In the genomic region with DNA sequence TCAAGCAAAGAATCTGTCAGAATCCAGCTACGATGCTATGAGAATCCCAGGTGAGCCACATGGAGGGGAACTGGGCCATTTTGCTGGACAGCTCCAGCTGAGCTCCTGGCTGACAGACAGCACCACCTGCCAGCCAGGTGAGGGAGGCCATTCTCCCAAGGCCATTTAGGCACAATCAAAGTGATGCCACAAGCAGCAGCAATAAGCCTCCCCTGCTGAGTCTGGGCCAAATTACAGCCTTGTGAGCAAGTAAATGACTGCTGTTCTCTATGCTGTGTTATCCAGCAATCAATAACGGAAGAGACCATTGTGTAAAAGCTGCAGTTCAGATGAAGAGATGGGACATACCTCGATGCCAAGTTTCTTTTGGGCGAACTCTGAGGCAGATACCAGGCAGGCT, we compare ENCODE assay signal across 12 cellular contexts. TPM values are rescaled to one million over a fixed set of nuclear protein-coding genes. Genes with fewer than 3 reads are reported as not detected.
DNase-seq lines count a peak whose midpoint lies in the region; ATAC-seq and TF ChIP-seq lines count a peak whose summit lies in the region.
"Had no signal": no experiment of that assay in that cellular context is flagged by ENCODE, and none has a peak within 500 bp of the region (broad histone marks: within the 10 kb centered on the region; RNA-seq: fewer than 3 reads in every experiment).

No MANE protein-coding gene starts in this region.

- H3K27me3 ChIP-seq in neural cell (ENCODE audit: insufficient read depth, low read depth, low read length) (no peaks in the 10 kb centered on the region), stomach (peaks cover 0 to 18% (median 4%) of the 10 kb centered on the region in 3 donors)

- TF ChIP-seq CTCF in brain (conservative IDR thresholded peaks at IDR 0.05): no peak
- TF ChIP-seq CTCF in neural cell (IDR thresholded peaks at IDR 0.05; ENCODE audit: poor library complexity, severe bottlenecking): no peak
- no peak for TF ChIP-seq CTCF in foreskin fibroblast (IDR thresholded peaks at IDR 0.05; ENCODE audit: low read depth, low read length)
- TF ChIP-seq CTCF in stomach (IDR thresholded peaks at IDR 0.05): no peak

- peak; percentile 35 for DNase-seq in NCI-H2196 (lab: John Stamatoyannopoulos, UW; ENCODE audit: unreplicated experiment)
- no peak for DNase-seq in T1000 (lab: John Stamatoyannopoulos, UW)
- no peak for DNase-seq in foreskin fibroblast
- DNase-seq in stomach: no peak
- DNase-seq: effector CD8-positive, alpha-beta T cell; head of caudate nucleus; MM.1S had no signal

- intact Hi-C loops in stomach (cut with DNase I; ENCODE audit: low total_unique reads): no loop called here

- WGBS in stomach, 5 donors: 56 to 73% (median 66%) methylated on average over 4 of the region's 4 CpGs

- no peaks in the 10 kb centered on the region for H3K79me2 ChIP-seq in neural cell (replicated peaks; ENCODE audit: insufficient read depth, low read length)

- H3K4me3 ChIP-seq in neural cell (ENCODE audit: low read length) (no peak overlapping the region), foreskin fibroblast (ENCODE audit: low read depth in 1 of 2, low read length in 2 of 2) (no peak overlapping the region), stomach (no peak overlapping the region)

- H3K9me2 ChIP-seq in neural cell (ENCODE audit: insufficient read depth, low read length): no peaks in the 10 kb centered on the region

- H4K20me1 ChIP-seq in neural cell (ENCODE audit: insufficient read depth): no peaks in the 10 kb centered on the region

- peaks cover 0 to 3% (median 0%) of the 10 kb centered on the region in 5 experiments for H3K9me3 Mint-ChIP-seq in brain

- no peak for ATAC-seq in GM21447 (IDR thresholded peaks at IDR 0.05; ENCODE audit: unreplicated experiment)

- no peaks in the 10 kb centered on the region for H3K4me1 ChIP-seq in stomach

- no peak overlapping the region for H3K4me3 Mint-ChIP-seq in brain

- TF ChIP-seq RAD21 in Ishikawa (IDR thresholded peaks at IDR 0.05; ENCODE audit: low read depth) (peak; percentile 52), neural cell (conservative IDR thresholded peaks at IDR 0.05) (no peak)

- no peak overlapping the region for H3K9ac ChIP-seq in neural cell (ENCODE audit: low read length)

- no peak overlapping the region for H3K27ac ChIP-seq in neural cell (ENCODE audit: low read length)
- H3K27ac ChIP-seq in stomach: no peak overlapping the region

- H3K4me1 Mint-ChIP-seq in brain: peaks cover 22% of the 10 kb centered on the region

- H3K27ac Mint-ChIP-seq in brain: peak overlapping the region in 4 of 5 experiments; percentile 10 to 84 (median 67)

- no peaks in the 10 kb centered on the region for H3K36me3 Mint-ChIP-seq in brain

- H3K36me3 ChIP-seq in neural cell (ENCODE audit: insufficient read depth, low read length): no peaks in the 10 kb centered on the region
- H3K36me3 ChIP-seq in stomach: no peaks in the 10 kb centered on the region

- TF ChIP-seq EP300 in Ishikawa (IDR thresholded peaks at IDR 0.05; ENCODE audit: borderline replicate concordance) (no peak), neural cell (conservative IDR thresholded peaks at IDR 0.05; ENCODE audit: poor library complexity, severe bottlenecking) (no peak), stomach (IDR thresholded peaks at IDR 0.05) (no peak)

- peaks cover 2% of the 10 kb centered on the region for H3K27me3 Mint-ChIP-seq in brain

- no peaks in the 10 kb centered on the region for H3F3A ChIP-seq in neural cell (ENCODE audit: insufficient read depth, low read length, poor library complexity, severe bottlenecking)

- H3K9me3 ChIP-seq in neural cell (ENCODE audit: low read length) (no peaks in the 10 kb centered on the region), stomach (no peaks in the 10 kb centered on the region)

- H2AFZ ChIP-seq in neural cell (ENCODE audit: low read depth, low read length): no peak overlapping the region

- no peak overlapping the region for H3K4me2 ChIP-seq in neural cell (ENCODE audit: low read length)

- no peak for TF ChIP-seq POLR2A in stomach (IDR thresholded peaks at IDR 0.05)

TF ChIP-seq in Ishikawa, 13 proteins besides CTCF, POLR2A, EP300 and RAD21 (continues in another document):
- TF ChIP-seq TAF1 (IDR thresholded peaks at IDR 0.05; ENCODE audit: low read depth): no peak
- TF ChIP-seq, protein P1, sequence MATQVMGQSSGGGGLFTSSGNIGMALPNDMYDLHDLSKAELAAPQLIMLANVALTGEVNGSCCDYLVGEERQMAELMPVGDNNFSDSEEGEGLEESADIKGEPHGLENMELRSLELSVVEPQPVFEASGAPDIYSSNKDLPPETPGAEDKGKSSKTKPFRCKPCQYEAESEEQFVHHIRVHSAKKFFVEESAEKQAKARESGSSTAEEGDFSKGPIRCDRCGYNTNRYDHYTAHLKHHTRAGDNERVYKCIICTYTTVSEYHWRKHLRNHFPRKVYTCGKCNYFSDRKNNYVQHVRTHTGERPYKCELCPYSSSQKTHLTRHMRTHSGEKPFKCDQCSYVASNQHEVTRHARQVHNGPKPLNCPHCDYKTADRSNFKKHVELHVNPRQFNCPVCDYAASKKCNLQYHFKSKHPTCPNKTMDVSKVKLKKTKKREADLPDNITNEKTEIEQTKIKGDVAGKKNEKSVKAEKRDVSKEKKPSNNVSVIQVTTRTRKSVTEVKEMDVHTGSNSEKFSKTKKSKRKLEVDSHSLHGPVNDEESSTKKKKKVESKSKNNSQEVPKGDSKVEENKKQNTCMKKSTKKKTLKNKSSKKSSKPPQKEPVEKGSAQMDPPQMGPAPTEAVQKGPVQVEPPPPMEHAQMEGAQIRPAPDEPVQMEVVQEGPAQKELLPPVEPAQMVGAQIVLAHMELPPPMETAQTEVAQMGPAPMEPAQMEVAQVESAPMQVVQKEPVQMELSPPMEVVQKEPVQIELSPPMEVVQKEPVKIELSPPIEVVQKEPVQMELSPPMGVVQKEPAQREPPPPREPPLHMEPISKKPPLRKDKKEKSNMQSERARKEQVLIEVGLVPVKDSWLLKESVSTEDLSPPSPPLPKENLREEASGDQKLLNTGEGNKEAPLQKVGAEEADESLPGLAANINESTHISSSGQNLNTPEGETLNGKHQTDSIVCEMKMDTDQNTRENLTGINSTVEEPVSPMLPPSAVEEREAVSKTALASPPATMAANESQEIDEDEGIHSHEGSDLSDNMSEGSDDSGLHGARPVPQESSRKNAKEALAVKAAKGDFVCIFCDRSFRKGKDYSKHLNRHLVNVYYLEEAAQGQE (IDR thresholded peaks at IDR 0.05; ENCODE audit: low read depth): peak; percentile 88
- 0 out of 2 replicates have a peak, but pooled peaks have one; percentile 14 for TF ChIP-seq TEAD4 (IDR thresholded peaks at IDR 0.05)
- no peak for TF ChIP-seq ZBTB7A (IDR thresholded peaks at IDR 0.05; ENCODE audit: low read depth)
- no peak for TF ChIP-seq EGR1 (IDR thresholded peaks at IDR 0.05)
- TF ChIP-seq, protein P2, sequence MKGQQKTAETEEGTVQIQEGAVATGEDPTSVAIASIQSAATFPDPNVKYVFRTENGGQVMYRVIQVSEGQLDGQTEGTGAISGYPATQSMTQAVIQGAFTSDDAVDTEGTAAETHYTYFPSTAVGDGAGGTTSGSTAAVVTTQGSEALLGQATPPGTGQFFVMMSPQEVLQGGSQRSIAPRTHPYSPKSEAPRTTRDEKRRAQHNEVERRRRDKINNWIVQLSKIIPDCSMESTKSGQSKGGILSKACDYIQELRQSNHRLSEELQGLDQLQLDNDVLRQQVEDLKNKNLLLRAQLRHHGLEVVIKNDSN (IDR thresholded peaks at IDR 0.05): no peak
- no peak for TF ChIP-seq CREB1 (IDR thresholded peaks at IDR 0.05; ENCODE audit: low read depth)
- TF ChIP-seq CEBPB (IDR thresholded peaks at IDR 0.05): no peak

TF ChIP-seq in neural cell, 6 proteins besides CTCF, POLR2A, EP300 and RAD21:
- TF ChIP-seq, protein P1 (IDR thresholded peaks at IDR 0.05; ENCODE audit: borderline replicate concordance): no peak
- TF ChIP-seq POLR2AphosphoS5 (IDR thresholded peaks at IDR 0.05) (peak; percentile 76), EZH2 (IDR thresholded peaks at IDR 0.05; ENCODE audit: borderline replicate concordance, insufficient read depth, low read length, poor library complexity, severe bottlenecking) (no peak)

RNA-seq across cellular contexts. Expression of a gene that starts 14.1 kb away (rescaled TPM):
- polyA plus RNA-seq in brain (ENCODE audit: insufficient read depth, low read depth, low replicate concordance) (383 TPM), neural cell (254 and 283 TPM in 2 replicates), stomach (1 to 10 TPM; 2.5 to 7.5 (median 4.3) TPM)
- 102 and 107 TPM in 2 replicates for polyA minus RNA-seq in neural cell
- total RNA-seq in stomach: 10 to 100 TPM in 1 of 5 donors, 1 to 10 TPM in 2, under 1 TPM in 1, not detected in 1; 0.89 to 11.9 (median 2.8) TPM
- total RNA-seq: mononuclear cell had no signal

Comparison
In these comparisons a context has a peak if more than half of its experiments do, and no peak if none do; other contexts are left out.
1. RNA of a gene that starts 14.1 kb away (polyA plus RNA-seq): 383 TPM in brain (single experiment) and 254 to 283 TPM in neural cell; 2.5 to 7.5 TPM in stomach; every median in the first group is over 10 times any median in the second.